In the genomic region with DNA sequence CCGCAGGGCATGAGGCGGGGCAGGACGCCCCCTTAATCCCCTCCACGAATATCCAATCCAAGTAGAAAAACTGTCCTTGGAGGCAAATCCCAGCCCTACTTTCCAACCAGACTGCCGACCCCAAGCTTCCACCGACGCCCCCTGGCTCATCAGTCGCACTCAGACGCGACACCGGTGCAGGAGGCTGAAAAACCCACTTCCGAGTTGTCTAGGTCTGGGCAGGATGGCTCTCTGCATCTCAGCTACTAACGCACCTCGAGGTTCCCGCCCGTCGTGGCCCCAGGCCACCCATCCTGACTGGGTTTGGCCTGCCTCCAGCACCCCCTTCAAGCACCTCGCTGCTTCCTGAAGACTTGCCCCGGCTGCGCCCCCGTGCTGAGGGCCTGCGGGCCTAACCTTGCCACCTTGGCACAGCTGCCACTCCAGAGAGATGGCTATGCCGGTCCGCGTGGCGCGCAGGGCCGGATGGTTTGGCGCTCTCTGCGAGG, we compare ENCODE assay signal across 8 cellular contexts. TPM values are rescaled to one million over a fixed set of nuclear protein-coding genes. Genes with fewer than 3 reads are reported as not detected.
DNase-seq lines count a peak whose midpoint lies in the region; ATAC-seq and TF ChIP-seq lines count a peak whose summit lies in the region.

No MANE protein-coding gene starts in this region.

- H3K27me3 ChIP-seq in CD8-positive, alpha-beta T cell (ENCODE audit: insufficient read depth, low read length), result no peaks in the 10 kb centered on the region
- H3K27me3 ChIP-seq in prostate gland (replicated peaks; ENCODE audit: insufficient read depth), result no peaks in the 10 kb centered on the region

- CTCF ChIA-PET in CD8-positive, alpha-beta T cell (lab: Charles Lee), result interaction anchor here (0.9 to 1.7 kb wide), 2 partner anchors 9 to 14 kb away, joined by 3 to 4 read pairs; no protein-coding TSS in a partner anchor
- CTCF ChIA-PET in activated CD8-positive, alpha-beta T cell treated with anti-CD3 and anti-CD28 coated beads for 36 hours (lab: Charles Lee), result interaction anchor here (6.6 kb wide), 1 partner anchor 14 kb away, joined by 26 read pairs; no protein-coding TSS in a partner anchor

- TF ChIP-seq CTCF in CD8-positive, alpha-beta T cell (IDR thresholded peaks at IDR 0.05), result no peak
- TF ChIP-seq CTCF in activated CD8-positive, alpha-beta T cell treated with anti-CD3 and anti-CD28 coated beads for 36 hours (IDR thresholded peaks at IDR 0.05), result no peak
- no peak for TF ChIP-seq CTCF in prostate gland (IDR thresholded peaks at IDR 0.05)

- WGBS in prostate gland, result 38% methylated on average over 30 of the region's 30 CpGs

- H3K36me3 ChIP-seq in CD8-positive, alpha-beta T cell (ENCODE audit: insufficient read depth, low read length), result no peaks in the 10 kb centered on the region
- no peaks in the 10 kb centered on the region for H3K36me3 ChIP-seq in prostate gland

- no peaks in the 10 kb centered on the region for H3K9me3 ChIP-seq in CD8-positive, alpha-beta T cell (ENCODE audit: low read length)
- no peaks in the 10 kb centered on the region for H3K9me3 ChIP-seq in prostate gland

- POLR2A ChIA-PET in CD8-positive, alpha-beta T cell (lab: Charles Lee), result no interaction called here
- POLR2A ChIA-PET in activated CD8-positive, alpha-beta T cell treated with anti-CD3 and anti-CD28 coated beads for 36 hours (lab: Charles Lee), result no interaction called here

- no peak overlapping the region for H3K27ac ChIP-seq in CD8-positive, alpha-beta T cell (ENCODE audit: low read depth, low read length)
- peak overlapping the region; percentile 54 to 74 for H3K27ac ChIP-seq in prostate gland

- peak overlapping the region; percentile 83 for H3K4me3 Mint-ChIP-seq in CD8-positive, alpha-beta T cell
- peak overlapping the region; percentile 62 for H3K4me3 Mint-ChIP-seq in activated CD8-positive, alpha-beta T cell treated with anti-CD3 and anti-CD28 coated beads for 36 hours

- H3K4me3 ChIP-seq in CD8-positive, alpha-beta T cell (ENCODE audit: low read depth, low read length), result no peak overlapping the region
- peak overlapping the region; percentile 60 to 68 for H3K4me3 ChIP-seq in prostate gland

- peak overlapping the region; percentile 41 for H3K27ac Mint-ChIP-seq in CD8-positive, alpha-beta T cell
- no peak overlapping the region for H3K27ac Mint-ChIP-seq in activated CD8-positive, alpha-beta T cell treated with anti-CD3 and anti-CD28 coated beads for 36 hours

- H3K4me1 Mint-ChIP-seq in CD8-positive, alpha-beta T cell (ENCODE audit: low read depth), result peaks cover 12% of the 10 kb centered on the region
- peaks cover 17% of the 10 kb centered on the region for H3K4me1 Mint-ChIP-seq in activated CD8-positive, alpha-beta T cell treated with anti-CD3 and anti-CD28 coated beads for 36 hours (ENCODE audit: low read depth)

- H3K4me1 ChIP-seq in CD8-positive, alpha-beta T cell (ENCODE audit: insufficient read depth, low read length), result peaks cover 12% of the 10 kb centered on the region
- peaks cover 3% of the 10 kb centered on the region for H3K4me1 ChIP-seq in prostate gland (replicated peaks)

- H3K36me3 Mint-ChIP-seq in CD8-positive, alpha-beta T cell, result no peaks in the 10 kb centered on the region
- H3K36me3 Mint-ChIP-seq in activated CD8-positive, alpha-beta T cell treated with anti-CD3 and anti-CD28 coated beads for 36 hours (ENCODE audit: low read depth), result no peaks in the 10 kb centered on the region

- no peak for TF ChIP-seq POLR2A in prostate gland (IDR thresholded peaks at IDR 0.05)

- intact Hi-C loops in CD8-positive, alpha-beta T cell (cut with DNase I, micrococcal nuclease), result no loop called here
- intact Hi-C loops in activated CD8-positive, alpha-beta T cell treated with anti-CD3 and anti-CD28 coated beads for 36 hours (cut with micrococcal nuclease), result no loop called here
- intact Hi-C loops in left cardiac atrium (cut with DNase I) (no loop called here), prostate gland (cut with DNase I) (loop anchor here (5.0 kb wide), 2 partner anchors 46 to 271 kb away; no protein-coding TSS in a partner anchor)

- no peaks in the 10 kb centered on the region for H3K9me3 Mint-ChIP-seq in CD8-positive, alpha-beta T cell
- H3K9me3 Mint-ChIP-seq in activated CD8-positive, alpha-beta T cell treated with anti-CD3 and anti-CD28 coated beads for 36 hours, result no peaks in the 10 kb centered on the region

- peak; percentile 80 for ATAC-seq in CD8-positive, alpha-beta T cell
- peak; percentile 47 for ATAC-seq in activated CD8-positive, alpha-beta T cell treated with anti-CD3 and anti-CD28 coated beads for 36 hours
- ATAC-seq in left cardiac atrium (peak; percentile 4 to 10), GM18511 (IDR thresholded peaks at IDR 0.05; ENCODE audit: unreplicated experiment) (no peak), GM21447 (IDR thresholded peaks at IDR 0.05; ENCODE audit: unreplicated experiment) (no peak)

- H3K27me3 Mint-ChIP-seq in CD8-positive, alpha-beta T cell (ENCODE audit: low read depth), result peaks cover 57% of the 10 kb centered on the region
- peaks cover 53% of the 10 kb centered on the region for H3K27me3 Mint-ChIP-seq in activated CD8-positive, alpha-beta T cell treated with anti-CD3 and anti-CD28 coated beads for 36 hours

- peak in 1 of 7 experiments; percentile 35 for DNase-seq in CD8-positive, alpha-beta T cell
- DNase-seq in activated CD8-positive, alpha-beta T cell treated with anti-CD3 and anti-CD28 coated beads for 36 hours, result peak; percentile 14
- no peak for DNase-seq in left cardiac atrium
- DNase-seq in prostate gland (ENCODE audit: low spot score), result no peak
- DNase-seq in stimulated activated CD8-positive, alpha-beta memory T cell treated with anti-CD3 and anti-CD28 coated beads, Interleukin-4, amount 100 ng/mL, for 48 hours, result no peak
- no peak for DNase-seq in inferior parietal cortex (ENCODE audit: extremely low spot score)

RNA-seq across cellular contexts. Expression of a gene that starts 15.5 kb away (rescaled TPM):
- total RNA-seq in CD8-positive, alpha-beta T cell, result 1 to 10 TPM in 1 of 2 experiments, under 1 TPM in 1; 0.50 to 1.7 TPM
- total RNA-seq in activated CD8-positive, alpha-beta T cell treated with anti-CD3 and anti-CD28 coated beads for 36 hours, result not detected
- total RNA-seq in left cardiac atrium (10 to 100 TPM; 10.2 to 18.4 TPM), prostate gland (10 to 100 TPM; 10.3 to 93.8 TPM)

Comparison
In these comparisons a context has a peak if more than half of its experiments do, and no peak if none do; other contexts are left out.
1. ATAC-seq: peak in CD8-positive, alpha-beta T cell (single experiment), activated CD8-positive, alpha-beta T cell treated with anti-CD3 and anti-CD28 coated beads for 36 hours (single experiment) and left cardiac atrium (2 of 2); none in GM18511 (single experiment) and GM21447 (single experiment).
2. RNA of a gene that starts 15.5 kb away (total RNA-seq): 10.3 to 93.8 TPM in prostate gland and 10.2 to 18.4 TPM in left cardiac atrium; 0.50 to 1.7 TPM in CD8-positive, alpha-beta T cell and not detected in activated CD8-positive, alpha-beta T cell treated with anti-CD3 and anti-CD28 coated beads for 36 hours; every median in the first group is over 4 times any median in the second.